8 cellular contexts compared by ENCODE assay signal in genomic region chr19:14072535-14073231, GRCh38. TPM values are rescaled to one million over a fixed set of nuclear protein-coding genes. Genes with fewer than 3 reads are reported as not detected.
DNase-seq lines count a peak whose midpoint lies in the region; ATAC-seq and TF ChIP-seq lines count a peak whose summit lies in the region.

Gene MISP3, plus strand, starts transcription at chr19:14072786. Its CDS starts 524 bp downstream, at chr19:14073310.

- no peak within 1 kb of the TSS for H2BK120ac ChIP-seq in neuronal stem cell (ENCODE audit: low read depth, low read length)

- H3K14ac ChIP-seq in neuronal stem cell (ENCODE audit: low read length), result peak within 1 kb of the TSS; percentile 82

- no peak within 1 kb of the TSS for H4K91ac ChIP-seq in neuronal stem cell (ENCODE audit: low read depth, low read length, poor library complexity)

- peaks cover 23% of the 10 kb centered on the region for H3K4me1 Mint-ChIP-seq in activated CD8-positive, alpha-beta memory T cell treated with anti-CD3 and anti-CD28 coated beads, Interleukin-2, amount 10 ng/mL, durations not matched to agents 7 days and 5 days

- H3K18ac ChIP-seq in neuronal stem cell (ENCODE audit: low read length), result peak within 1 kb of the TSS; percentile 95

- H3K4me2 ChIP-seq in neuronal stem cell (ENCODE audit: insufficient read depth, low read length, poor library complexity, severe bottlenecking), result peak within 1 kb of the TSS; percentile 89

- H3K27ac Mint-ChIP-seq in activated CD8-positive, alpha-beta memory T cell treated with anti-CD3 and anti-CD28 coated beads, Interleukin-2, amount 10 ng/mL, durations not matched to agents 7 days and 5 days, result peak within 1 kb of the TSS; percentile 81

- H3K27me3 ChIP-seq in neuronal stem cell (ENCODE audit: control insufficient read depth in 3 of 3, insufficient read depth in 3 of 3, low read depth in 1 of 3, low read length in 3 of 3), result peaks cover 0 to 36% (median 9%) of the 10 kb centered on the region in 3 experiments

- no peak within 1 kb of the TSS for H3K4ac ChIP-seq in neuronal stem cell (ENCODE audit: low read length)

- peak within 1 kb of the TSS; percentile 84 for H3K4me3 Mint-ChIP-seq in activated CD8-positive, alpha-beta memory T cell treated with anti-CD3 and anti-CD28 coated beads, Interleukin-2, amount 10 ng/mL, durations not matched to agents 7 days and 5 days

- peak within 1 kb of the TSS; percentile 88 for H3K9ac ChIP-seq in neuronal stem cell (ENCODE audit: low read depth, low read length, poor library complexity)

- no CpG with 5 or more reads among the region's 49 CpGs for WGBS in neuronal stem cell (ENCODE audit: extremely low coverage in 2 of 2, insufficient read length in 2 of 2, insufficient replicate concordance in 1 of 2), 2 donors

- TF ChIP-seq CTCF in fibroblast of mammary gland (conservative IDR thresholded peaks at IDR 0.05; ENCODE audit: control insufficient read depth, insufficient read depth, low read depth, low read length), result no peak

- DNase-seq in NCI-H82 (lab: John Stamatoyannopoulos, UW) (peak; percentile 57), NCI-H82 treated with DMSO at 0.1 percent for 48 hours (lab: John Stamatoyannopoulos, UW; ENCODE audit: unreplicated experiment) (no peak), M059J (ENCODE audit: low read depth) (peak; percentile 54), fibroblast of mammary gland (ENCODE audit: low read depth) (no peak), neuronal stem cell (ENCODE audit: low spot score) (no peak)
- DNase-seq in activated CD8-positive, alpha-beta memory T cell treated with anti-CD3 and anti-CD28 coated beads, Interleukin-2, amount 10 ng/mL, durations not matched to agents 7 days and 5 days, result peak; percentile 52

- no peaks in the 10 kb centered on the region for H3K79me1 ChIP-seq in neuronal stem cell (ENCODE audit: low read depth, low read length)

- no peaks in the 10 kb centered on the region for H3K9me3 Mint-ChIP-seq in activated CD8-positive, alpha-beta memory T cell treated with anti-CD3 and anti-CD28 coated beads, Interleukin-2, amount 10 ng/mL, durations not matched to agents 7 days and 5 days (ENCODE audit: low read depth)

- H2AFZ ChIP-seq in neuronal stem cell (ENCODE audit: low read length), result peak within 1 kb of the TSS; percentile 95

- H3K27ac ChIP-seq in neuronal stem cell (replicated peaks; ENCODE audit: low read length), result no peak within 1 kb of the TSS

- CTCF ChIA-PET in activated CD8-positive, alpha-beta memory T cell treated with anti-CD3 and anti-CD28 coated beads, Interleukin-2, amount 10 ng/mL, durations not matched to agents 7 days and 5 days (lab: Charles Lee), result interaction anchor here (0.5 to 7.3 kb wide), 42 partner anchors 9 to 482 kb away, joined by 3 to 153 read pairs (median 4); partner anchors contain the start of genes ASF1B, BRME1, CC2D1A and DCAF15

- peak within 1 kb of the TSS; percentile 79 for H2AK5ac ChIP-seq in neuronal stem cell (ENCODE audit: low read depth, low read length)

- H3K27me3 Mint-ChIP-seq in activated CD8-positive, alpha-beta memory T cell treated with anti-CD3 and anti-CD28 coated beads, Interleukin-2, amount 10 ng/mL, durations not matched to agents 7 days and 5 days, result peaks cover 3% of the 10 kb centered on the region

- H3K23ac ChIP-seq in neuronal stem cell (ENCODE audit: low read depth, low read length, poor library complexity), result peak within 1 kb of the TSS; percentile 91

- no peaks in the 10 kb centered on the region for H3K36me3 Mint-ChIP-seq in activated CD8-positive, alpha-beta memory T cell treated with anti-CD3 and anti-CD28 coated beads, Interleukin-2, amount 10 ng/mL, durations not matched to agents 7 days and 5 days

- H3K4me1 ChIP-seq in neuronal stem cell (ENCODE audit: control insufficient read depth in 2 of 2, insufficient read depth in 1 of 2, low read depth in 1 of 2, low read length in 2 of 2), result peaks cover 11 to 14% of the 10 kb centered on the region in 2 donors

- H3K36me3 ChIP-seq in neuronal stem cell (replicated peaks in 1 of 2; ENCODE audit: control insufficient read depth in 2 of 2, insufficient read depth in 2 of 2, low read length in 2 of 2), result no peaks in the 10 kb centered on the region

- peak within 1 kb of the TSS; percentile 63 for H2BK12ac ChIP-seq in neuronal stem cell (ENCODE audit: low read length)

- ATAC-seq in activated CD8-positive, alpha-beta memory T cell treated with anti-CD3 and anti-CD28 coated beads, Interleukin-2, amount 10 ng/mL, durations not matched to agents 7 days and 5 days, result peak; percentile 12
- ATAC-seq in HG02852 (IDR thresholded peaks at IDR 0.05; ENCODE audit: unreplicated experiment) (no peak), HG02981 (IDR thresholded peaks at IDR 0.05; ENCODE audit: unreplicated experiment) (no peak)

- no peaks in the 10 kb centered on the region for H3K9me3 ChIP-seq in neuronal stem cell (replicated peaks in 1 of 2; ENCODE audit: control insufficient read depth in 2 of 2, insufficient read depth in 1 of 2, low read depth in 1 of 2, low read length in 2 of 2)

- H2BK15ac ChIP-seq in neuronal stem cell (ENCODE audit: low read length), result peak within 1 kb of the TSS; percentile 91

- H2BK5ac ChIP-seq in neuronal stem cell (ENCODE audit: low read length), result peak within 1 kb of the TSS; percentile 53

- no peak within 1 kb of the TSS for H4K8ac ChIP-seq in neuronal stem cell (ENCODE audit: low read depth, low read length)

- H3K4me3 ChIP-seq in fibroblast of mammary gland (ENCODE audit: control insufficient read depth, low read depth, low read length), result peak within 1 kb of the TSS; percentile 58
- H3K4me3 ChIP-seq in neuronal stem cell (ENCODE audit: low read length in 2 of 2), result peak within 1 kb of the TSS; percentile 83 to 91

RNA-seq across cellular contexts. Expression of gene MISP3, which starts in this region (rescaled TPM):
- total RNA-seq in M059J (2014; rRNA removed; shearing (Covaris generic)), result 2.2 TPM in 1 of 2 replicates, not detected in the other
- total RNA-seq in activated CD8-positive, alpha-beta memory T cell treated with anti-CD3 and anti-CD28 coated beads, Interleukin-2, amount 10 ng/mL, durations not matched to agents 7 days and 5 days, result 1 to 10 TPM; 1.4 to 2.4 TPM
- 1.6 TPM for polyA plus RNA-seq in neuronal stem cell (2013, experiment 1 of 2)
- 1.7 TPM for polyA plus RNA-seq in neuronal stem cell (2013, experiment 2 of 2)

Comparison
In these comparisons a context has a peak if more than half of its experiments do, and no peak if none do; other contexts are left out.
1. DNase-seq: peak in NCI-H82 (single experiment), M059J (single experiment) and activated CD8-positive, alpha-beta memory T cell treated with anti-CD3 and anti-CD28 coated beads, Interleukin-2, amount 10 ng/mL, durations not matched to agents 7 days and 5 days (single experiment); none in NCI-H82 treated with DMSO at 0.1 percent for 48 hours (single experiment), fibroblast of mammary gland (single experiment) and neuronal stem cell (single experiment).